8 cellular contexts compared by ENCODE assay signal in the genomic region with DNA sequence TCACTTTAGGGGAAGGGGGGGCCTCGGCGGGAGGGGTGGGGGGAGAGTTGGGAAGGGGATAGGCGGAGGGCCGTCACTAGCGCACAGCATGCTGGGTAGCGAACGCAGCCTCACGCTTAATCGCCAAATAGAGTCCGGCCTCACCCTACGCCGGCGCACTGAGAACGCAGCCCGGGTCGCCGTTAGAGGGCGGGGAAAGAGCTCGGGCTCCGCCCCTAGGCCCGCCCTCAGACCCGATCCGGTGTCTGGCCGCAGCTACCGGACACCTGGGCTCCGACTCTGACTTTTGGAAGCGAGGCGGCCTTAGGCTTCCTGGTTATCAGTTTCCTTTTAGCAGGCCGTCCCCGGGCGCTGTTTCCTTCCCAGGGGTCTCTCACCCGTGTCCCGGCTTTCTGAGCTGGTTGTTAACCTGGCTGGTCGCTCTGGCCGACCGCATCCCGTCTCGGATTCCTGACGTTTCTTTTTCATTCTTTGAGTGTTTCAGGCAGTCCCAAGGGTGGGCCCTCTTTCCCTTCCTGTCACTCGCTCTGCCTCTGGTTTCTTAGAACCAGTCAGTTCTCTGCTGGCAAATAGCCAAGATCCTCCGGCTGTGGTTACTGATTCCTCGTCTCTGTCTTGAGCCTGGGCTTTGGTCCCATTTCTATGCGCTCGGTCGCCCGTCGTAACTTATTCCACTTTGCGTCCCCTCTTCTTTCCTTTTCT. TPM values are rescaled to one million over a fixed set of nuclear protein-coding genes. Genes with fewer than 3 reads are reported as not detected.
DNase-seq lines count a peak whose midpoint lies in the region; ATAC-seq, FAIRE-seq and TF ChIP-seq lines count a peak whose summit lies in the region.

No MANE protein-coding gene starts in this region.

- TF ChIP-seq POLR2A in GM12892 (IDR thresholded peaks at IDR 0.05; ENCODE audit: low read depth, low read length) (peak; percentile 83), adrenal gland (IDR thresholded peaks at IDR 0.05) (peak in 1 of 2 donors; percentile 93), upper lobe of left lung (IDR thresholded peaks at IDR 0.05) (peak in 3 of 4 donors; percentile 46 to 85 (median 59))

- intact Hi-C loops in adrenal gland (cut with DNase I): loop anchor here (10.0 kb wide), 1 partner anchor 58 kb away; no protein-coding TSS in a partner anchor
- intact Hi-C loops in heart right ventricle (cut with DNase I): loop anchor here in 3 of 10 donors (5.0 to 10.0 kb wide), 3 partner anchors 34 to 178 kb away; partner anchors contain the start of gene HECTD1 (in 1 of the 3)
- intact Hi-C loops in posterior cingulate gyrus (cut with DNase I): loop anchor here (5.0 kb wide), 1 partner anchor 181 kb away; the partner anchor contains the start of gene HECTD1

- peaks cover 0 to 36% of the 10 kb centered on the region in 2 donors for H3K4me1 ChIP-seq in adrenal gland (replicated peaks in 1 of 2)
- H3K4me1 ChIP-seq in heart right ventricle: peaks cover 0 to 34% (median 28%) of the 10 kb centered on the region in 9 donors
- peaks cover 19 to 30% (median 23%) of the 10 kb centered on the region in 4 donors for H3K4me1 ChIP-seq in upper lobe of left lung

- H3K27ac ChIP-seq in adrenal gland (peak overlapping the region; percentile 94 to 100 (median 99)), heart right ventricle (peak overlapping the region; percentile 97 to 100 (median 98)), upper lobe of left lung (peak overlapping the region; percentile 97 to 100 (median 98))

- TF ChIP-seq CTCF in adrenal gland (IDR thresholded peaks at IDR 0.05) (peak in 2 of 6 experiments; percentile 13 to 30), heart right ventricle (IDR thresholded peaks at IDR 0.05) (peak in 3 of 9 donors; percentile 10 to 19 (median 15)), upper lobe of left lung (IDR thresholded peaks at IDR 0.05) (peak in 1 of 6 experiments; percentile 33)

- WGBS in adrenal gland, 4 donors: 0 to 1% (median 0%) methylated on average over 35 to 48 of the region's 48 CpGs
- 1% methylated on average over 46 to 48 of the region's 48 CpGs for WGBS in heart right ventricle, 2 donors
- WGBS in upper lobe of left lung, 2 donors: 0 to 1% methylated on average over 25 to 48 of the region's 48 CpGs

- H3K4me3 ChIP-seq in adrenal gland (peak overlapping the region; percentile 9 to 99 (median 96)), heart right ventricle (peak overlapping the region; percentile 68 to 99 (median 96)), upper lobe of left lung (peak overlapping the region; percentile 63 to 90 (median 72))

- DNase-seq in GM12892 (ENCODE audit: insufficient read length) (peak; percentile 79), NCI-H1436 (lab: John Stamatoyannopoulos, UW) (peak; percentile 95), SW480 (ENCODE audit: low spot score) (peak; percentile 94), adrenal gland (peak; percentile 96 to 98 (median 97)), heart right ventricle (peak; percentile 96), posterior cingulate gyrus (peak; percentile 96 to 99 (median 97)), upper lobe of left lung (peak; percentile 97 to 98)

- peak; percentile 94 for ATAC-seq in HG02840 (IDR thresholded peaks at IDR 0.05; ENCODE audit: low FRiP score, unreplicated experiment)
- peak; percentile 97 to 99 (median 99) for ATAC-seq in heart right ventricle
- peak; percentile 98 to 100 for ATAC-seq in upper lobe of left lung (ENCODE audit: low FRiP score in 2 of 2)

- H3K9me3 ChIP-seq in adrenal gland (replicated peaks in 1 of 3): no peaks in the 10 kb centered on the region
- no peaks in the 10 kb centered on the region for H3K9me3 ChIP-seq in heart right ventricle
- H3K9me3 ChIP-seq in upper lobe of left lung: no peaks in the 10 kb centered on the region

- TF ChIP-seq EP300 in upper lobe of left lung (IDR thresholded peaks at IDR 0.05): no peak

- no peaks in the 10 kb centered on the region for H3K27me3 ChIP-seq in adrenal gland
- H3K27me3 ChIP-seq in heart right ventricle: no peaks in the 10 kb centered on the region
- no peaks in the 10 kb centered on the region for H3K27me3 ChIP-seq in upper lobe of left lung

- H3K36me3 ChIP-seq in adrenal gland (replicated peaks in 1 of 2) (no peaks in the 10 kb centered on the region), heart right ventricle (peaks cover 0 to 14% (median 0%) of the 10 kb centered on the region in 9 donors), upper lobe of left lung (no peaks in the 10 kb centered on the region)

- peak; percentile 95 for FAIRE-seq in GM12892 (lab: Jason Lieb, UNC)

RNA-seq across cellular contexts. Expression of gene STRN3, which starts 0.4 kb away (rescaled TPM):
- polyA plus RNA-seq in GM12892 (2012; ENCODE audit: missing spikeins): 12.6 TPM
- 10 to 100 TPM; 17.1 to 48.2 (median 39.1) TPM for total RNA-seq in adrenal gland
- polyA plus RNA-seq in adrenal gland: 10 to 100 TPM; 11.0 to 34.3 (median 12.4) TPM
- 10 to 100 TPM; 42.1 to 60.4 (median 52.5) TPM for total RNA-seq in heart right ventricle
- 10 to 100 TPM; 10.5 to 13.8 TPM for polyA plus RNA-seq in heart right ventricle
- total RNA-seq in upper lobe of left lung: 10 to 100 TPM; 21.9 to 61.4 (median 29.4) TPM

RNA-seq across cellular contexts. Expression of gene AP4S1, which starts 1.1 kb away (rescaled TPM):
- polyA plus RNA-seq in GM12892 (2012; ENCODE audit: missing spikeins): 4.6 TPM
- 10 to 100 TPM in 2 of 8 donors, 1 to 10 TPM in 6; 4.4 to 20.6 (median 7.3) TPM for total RNA-seq in adrenal gland
- 1 to 10 TPM; 4.6 to 9.7 (median 5.8) TPM for polyA plus RNA-seq in adrenal gland
- total RNA-seq in heart right ventricle: 1 to 10 TPM; 6.9 to 9.4 (median 8.5) TPM
- polyA plus RNA-seq in heart right ventricle: 1 to 10 TPM; 6.2 to 8.5 TPM
- total RNA-seq in upper lobe of left lung: 10 to 100 TPM in 1 of 6 donors, 1 to 10 TPM in 5; 5.3 to 11.1 (median 6.7) TPM

Comparison
In these comparisons a context has a peak if more than half of its experiments do, and no peak if none do; other contexts are left out.
1. Peak in every context shown above with its lines: DNase-seq, ATAC-seq, H3K4me3 ChIP-seq and H3K27ac ChIP-seq.